1 cellular context compared by ENCODE assay signal in genomic region chr2:108786354-108787208, GRCh38.
TF ChIP-seq lines count a peak whose summit lies in the region.

TSS of gene CCDC138 (plus strand) at chr2:108786771. CDS start at chr2:108786823, 52 bp downstream.

TF ChIP-seq in HepG2, 621 proteins besides CTCF, POLR2A, EP300 and RAD21 (continued from another document and continues in another):
- TF ChIP-seq TFE3 (CRISPR knock-in tag; IDR thresholded peaks at IDR 0.05) (peak; percentile 58), KLF11 (CRISPR knock-in tag; IDR thresholded peaks at IDR 0.05) (peak; percentile 72), SRSF9 (IDR thresholded peaks at IDR 0.05; ENCODE audit: borderline replicate concordance, insufficient read depth, low read depth, low read length, poor library complexity, severe bottlenecking) (no peak), ZSCAN12 (CRISPR knock-in tag; IDR thresholded peaks at IDR 0.05) (no peak), MYPOP (CRISPR knock-in tag; IDR thresholded peaks at IDR 0.05) (peak; percentile 95), GABPA (IDR thresholded peaks at IDR 0.05; ENCODE audit: low read depth, low read length) (no peak), GABPA (CRISPR knock-in tag; IDR thresholded peaks at IDR 0.05; ENCODE audit: low read depth) (no peak), ZNF678 (CRISPR knock-in tag; IDR thresholded peaks at IDR 0.05) (no peak), NR1H2 (CRISPR knock-in tag; IDR thresholded peaks at IDR 0.05; ENCODE audit: borderline replicate concordance, low read depth) (no peak), ZNF761 (CRISPR knock-in tag; conservative IDR thresholded peaks at IDR 0.05) (peak; percentile 74), ZNF724P (CRISPR knock-in tag; IDR thresholded peaks at IDR 0.05; ENCODE audit: borderline replicate concordance) (peak; percentile 73; the same call in 1 of the 2 replicates), ZNF501 (CRISPR knock-in tag; IDR thresholded peaks at IDR 0.05) (peak; percentile 98), TIGD3 (CRISPR knock-in tag; IDR thresholded peaks at IDR 0.05; ENCODE audit: borderline replicate concordance) (no peak), ZNF619 (CRISPR knock-in tag; IDR thresholded peaks at IDR 0.05) (0 out of 2 replicates have a peak, but pooled peaks have one; percentile 84), DMAP1 (CRISPR knock-in tag; IDR thresholded peaks at IDR 0.05) (peak; percentile 74; the same call in 1 of the 2 replicates), TMF1 (CRISPR knock-in tag; IDR thresholded peaks at IDR 0.05; ENCODE audit: low read depth) (peak; percentile 61; the same call in 1 of the 2 replicates), NFRKB (IDR thresholded peaks at IDR 0.05) (no peak), FOXO4 (CRISPR knock-in tag; conservative IDR thresholded peaks at IDR 0.05) (no peak), HINFP (CRISPR knock-in tag; IDR thresholded peaks at IDR 0.05; ENCODE audit: low read depth) (peak; percentile 44; the same call in 1 of the 2 replicates), HOXD1 (CRISPR knock-in tag; IDR thresholded peaks at IDR 0.05) (no peak; the same call in 1 of the 2 replicates), ZNF367 (CRISPR knock-in tag; IDR thresholded peaks at IDR 0.05; ENCODE audit: borderline replicate concordance) (no peak; the same call in 1 of the 2 replicates), AFF4 (CRISPR knock-in tag; IDR thresholded peaks at IDR 0.05) (no peak), ZBTB25 (CRISPR knock-in tag; IDR thresholded peaks at IDR 0.05) (peak; percentile 80; the same call in 1 of the 2 replicates), JUNB (CRISPR knock-in tag; IDR thresholded peaks at IDR 0.05; ENCODE audit: borderline replicate concordance) (no peak), TEAD2 (CRISPR knock-in tag; IDR thresholded peaks at IDR 0.05) (no peak), KAT7 (CRISPR knock-in tag; IDR thresholded peaks at IDR 0.05; ENCODE audit: borderline replicate concordance) (peak; percentile 88; the same call in 1 of the 2 replicates), ZNF552 (CRISPR knock-in tag; IDR thresholded peaks at IDR 0.05; ENCODE audit: borderline replicate concordance) (peak; percentile 90; the same call in 1 of the 2 replicates), NRL (CRISPR knock-in tag; IDR thresholded peaks at IDR 0.05; ENCODE audit: borderline replicate concordance) (peak; percentile 84; the same call in 1 of the 2 replicates), NR0B2 (CRISPR knock-in tag; IDR thresholded peaks at IDR 0.05) (peak; percentile 95), CAMTA2 (CRISPR knock-in tag; IDR thresholded peaks at IDR 0.05; ENCODE audit: borderline replicate concordance) (0 out of 2 replicates have a peak, but pooled peaks have one; percentile 81), ZNF644 (CRISPR knock-in tag; IDR thresholded peaks at IDR 0.05; ENCODE audit: low read depth) (no peak), SP1 (IDR thresholded peaks at IDR 0.05) (no peak), SP1 (CRISPR knock-in tag; IDR thresholded peaks at IDR 0.05) (peak; percentile 96), THAP11 (CRISPR knock-in tag; IDR thresholded peaks at IDR 0.05) (peak; percentile 82), KDM6A (CRISPR knock-in tag; IDR thresholded peaks at IDR 0.05; ENCODE audit: low read depth) (no peak), ZMAT3 (CRISPR knock-in tag; conservative IDR thresholded peaks at IDR 0.05) (peak; percentile 96), STAT6 (CRISPR knock-in tag; IDR thresholded peaks at IDR 0.05; ENCODE audit: borderline replicate concordance) (no peak; the same call in 1 of the 2 replicates), ZNF362 (CRISPR knock-in tag; IDR thresholded peaks at IDR 0.05; ENCODE audit: borderline replicate concordance) (peak; percentile 2; the same call in 1 of the 2 replicates), HNRNPUL1 (IDR thresholded peaks at IDR 0.05; ENCODE audit: low read depth, low read length) (no peak), ZMAT5 (CRISPR knock-in tag; IDR thresholded peaks at IDR 0.05; ENCODE audit: borderline replicate concordance, low read depth) (no peak), ZFP36L2 (CRISPR knock-in tag; IDR thresholded peaks at IDR 0.05) (no peak), SKIL (CRISPR knock-in tag; IDR thresholded peaks at IDR 0.05; ENCODE audit: borderline replicate concordance) (peak; percentile 16; the same call in 1 of the 2 replicates)
